Comparison of ENCODE assay signal across 34 cellular contexts in genomic region chr7:127647636-127648035, GRCh38.
"Had no signal": no experiment of that assay in that cellular context is flagged by ENCODE, and none has a peak within 500 bp of the region (broad histone marks: within the 10 kb centered on the region; RNA-seq: fewer than 3 reads in every experiment).

No MANE protein-coding gene starts in this region.

- H3K27me3 ChIP-seq: MG63 had no signal

- H3K9me3 ChIP-seq: MG63 had no signal

- DNase-seq: Karpas-422, Kasumi-1, MG63, MM.1S, MV-4-11, NCI-H1048, NCI-H1092, NCI-H1092 treated with DMSO at 0.1 percent for 48 hours, NCI-H1105, NCI-H1105 treated with DMSO at 0.1 percent for 48 hours, NCI-H1417, NCI-H1417 treated with DMSO at 0.1 percent for 48 hours, NCI-H1436, NCI-H1436 treated with DMSO at 0.1 percent for 48 hours, NCI-H146, NCI-H1694, NCI-H1694 treated with DMSO at 0.1 percent for 48 hours, NCI-H187, NCI-H187 treated with DMSO at 0.1 percent for 48 hours, NCI-H1930, NCI-H2029, NCI-H2029 treated with DMSO at 0.1 percent for 48 hours, NCI-H2081, NCI-H2081 treated with DMSO at 0.1 percent for 48 hours, NCI-H2107, NCI-H2171, NCI-H2171 treated with DMSO at 0.1 percent for 48 hours, NCI-H2227 treated with DMSO at 0.1 percent for 48 hours, NCI-H226, NCI-H345, NCI-H446, NCI-H446 treated with DMSO at 0.1 percent for 48 hours, NCI-H510A, NCI-H510A treated with DMSO at 0.1 percent for 48 hours had no signal

- H3K4me3 ChIP-seq: MG63 had no signal
